ENCODE assay signal across 19 cellular contexts in genomic region chr12:1481326-1481725, GRCh38.
"Had no signal": no experiment of that assay in that cellular context is flagged by ENCODE, and none has a peak within 500 bp of the region (broad histone marks: within the 10 kb centered on the region; RNA-seq: fewer than 3 reads in every experiment).

No MANE protein-coding gene starts in this region.

- H3K4me1 ChIP-seq: esophagus squamous epithelium, left lung had no signal

- H3K27ac ChIP-seq: brain microvascular endothelial cell, coronary artery, esophagus squamous epithelium, left lung, skin epidermis, WERI-Rb-1 had no signal

- H3K36me3 Mint-ChIP-seq: activated naive CD8-positive, alpha-beta T cell treated with anti-CD3 and anti-CD28 coated beads for 36 hours had no signal

- H3K27me3 Mint-ChIP-seq: activated CD8-positive, alpha-beta T cell treated with anti-CD3 and anti-CD28 coated beads for 36 hours; activated naive CD8-positive, alpha-beta T cell treated with anti-CD3 and anti-CD28 coated beads for 36 hours; central memory CD8-positive, alpha-beta T cell; memory B cell; naive thymus-derived CD8-positive, alpha-beta T cell had no signal

- H3K27me3 ChIP-seq: brain microvascular endothelial cell, esophagus squamous epithelium, gastroesophageal sphincter, left lung had no signal

- H3K9me3 Mint-ChIP-seq: activated CD8-positive, alpha-beta T cell treated with anti-CD3 and anti-CD28 coated beads for 36 hours; activated naive CD8-positive, alpha-beta T cell treated with anti-CD3 and anti-CD28 coated beads for 36 hours; activated T-cell treated with anti-CD3 and anti-CD28 coated beads, Interleukin-2, amount 50 U/mL, for 4 hours; central memory CD8-positive, alpha-beta T cell; memory B cell; naive thymus-derived CD8-positive, alpha-beta T cell; T-helper 1 cell treated with Interleukin-12 subunit alpha and Interleukin-12 subunit beta and Interleukin-4 antibody, amounts not matched to agents 30 μg/mL and 1 μg/mL, for 36 hours had no signal

- H3K4me3 ChIP-seq: coronary artery, esophagus squamous epithelium, gastroesophageal sphincter, left lung, skin epidermis had no signal

- H3K4me1 Mint-ChIP-seq: activated naive CD8-positive, alpha-beta T cell treated with anti-CD3 and anti-CD28 coated beads for 36 hours; memory B cell had no signal

- DNase-seq: activated CD4-positive, alpha-beta T cell treated with anti-CD3 and anti-CD28 coated beads for 4 hours; activated CD8-positive, alpha-beta T cell treated with anti-CD3 and anti-CD28 coated beads for 36 hours; activated naive CD8-positive, alpha-beta T cell treated with anti-CD3 and anti-CD28 coated beads for 36 hours; activated T-cell treated with anti-CD3 and anti-CD28 coated beads, Interleukin-2, amount 50 U/mL, for 4 hours; brain microvascular endothelial cell; esophagus squamous epithelium; left lung; naive thymus-derived CD8-positive, alpha-beta T cell; stimulated activated CD4-positive, alpha-beta T cell treated with anti-CD3 and anti-CD28 coated beads, Interleukin-4, amount 100 ng/mL, for 24 hours; stimulated activated naive CD4-positive, alpha-beta T cell; trophoblast cell; WERI-Rb-1 had no signal

- H3K4me3 Mint-ChIP-seq: activated CD8-positive, alpha-beta T cell treated with anti-CD3 and anti-CD28 coated beads for 36 hours; activated naive CD8-positive, alpha-beta T cell treated with anti-CD3 and anti-CD28 coated beads for 36 hours; activated T-cell treated with anti-CD3 and anti-CD28 coated beads, Interleukin-2, amount 50 U/mL, for 4 hours; central memory CD8-positive, alpha-beta T cell; memory B cell; naive thymus-derived CD8-positive, alpha-beta T cell; T-helper 1 cell treated with Interleukin-12 subunit alpha and Interleukin-12 subunit beta and Interleukin-4 antibody, amounts not matched to agents 30 μg/mL and 1 μg/mL, for 36 hours had no signal

- ATAC-seq: activated CD8-positive, alpha-beta T cell treated with anti-CD3 and anti-CD28 coated beads for 36 hours; activated T-cell treated with anti-CD3 and anti-CD28 coated beads, Interleukin-2, amount 50 U/mL, for 4 hours; gastroesophageal sphincter; left lung; naive thymus-derived CD8-positive, alpha-beta T cell had no signal

- H3K36me3 ChIP-seq: brain microvascular endothelial cell, gastroesophageal sphincter, left lung, WERI-Rb-1 had no signal

- H3K9me3 ChIP-seq: esophagus squamous epithelium, gastroesophageal sphincter, left lung had no signal

- H3K27ac Mint-ChIP-seq: activated CD8-positive, alpha-beta T cell treated with anti-CD3 and anti-CD28 coated beads for 36 hours; activated naive CD8-positive, alpha-beta T cell treated with anti-CD3 and anti-CD28 coated beads for 36 hours; memory B cell; T-helper 1 cell treated with Interleukin-12 subunit alpha and Interleukin-12 subunit beta and Interleukin-4 antibody, amounts not matched to agents 30 μg/mL and 1 μg/mL, for 36 hours had no signal

- FAIRE-seq: islet of Langerhans had no signal
